ENCODE assay signal across 1 cellular context in the genomic region with DNA sequence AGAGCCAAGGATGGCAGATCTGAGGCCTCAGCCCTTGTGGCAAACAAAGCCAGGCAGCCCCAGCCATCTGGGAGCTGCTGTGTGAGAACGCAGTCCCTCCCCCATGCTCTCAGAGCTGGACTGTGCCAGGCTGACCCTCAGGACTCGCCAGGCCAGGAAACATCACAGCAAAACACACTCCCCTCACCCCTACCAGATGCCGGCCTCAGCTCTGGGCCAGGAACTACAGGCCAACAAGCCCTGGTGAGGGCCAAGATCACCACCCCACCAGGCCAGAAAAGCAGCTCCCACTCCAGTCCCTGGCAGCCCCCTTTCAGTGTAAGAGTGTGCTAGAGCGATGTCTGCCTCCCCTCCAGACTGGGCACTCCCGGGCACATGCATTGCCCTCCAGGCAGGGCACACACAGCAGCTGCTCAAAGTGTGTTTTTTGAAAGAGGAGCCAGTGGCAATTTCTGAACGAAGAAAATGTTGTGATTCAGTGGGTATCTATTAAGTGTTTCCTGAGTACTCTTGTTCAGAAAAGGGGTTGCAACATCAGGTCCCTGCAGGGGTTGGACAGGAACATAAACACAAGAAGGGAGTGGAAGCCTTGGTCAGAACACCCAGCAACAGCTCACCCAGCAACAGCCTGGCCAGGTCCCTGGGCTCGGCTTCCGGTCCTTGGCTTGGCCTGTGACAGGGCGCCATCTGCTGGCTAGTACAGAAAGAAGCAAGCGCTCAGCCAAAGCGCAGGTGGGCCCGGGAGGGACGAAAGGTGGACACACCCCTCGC.
TF ChIP-seq lines count a peak whose summit lies in the region.

No MANE protein-coding gene starts in this region.

TF ChIP-seq in HepG2, 621 proteins besides CTCF, POLR2A, EP300 and RAD21 (continued from another document and continues in another):
- TF ChIP-seq, protein P1, sequence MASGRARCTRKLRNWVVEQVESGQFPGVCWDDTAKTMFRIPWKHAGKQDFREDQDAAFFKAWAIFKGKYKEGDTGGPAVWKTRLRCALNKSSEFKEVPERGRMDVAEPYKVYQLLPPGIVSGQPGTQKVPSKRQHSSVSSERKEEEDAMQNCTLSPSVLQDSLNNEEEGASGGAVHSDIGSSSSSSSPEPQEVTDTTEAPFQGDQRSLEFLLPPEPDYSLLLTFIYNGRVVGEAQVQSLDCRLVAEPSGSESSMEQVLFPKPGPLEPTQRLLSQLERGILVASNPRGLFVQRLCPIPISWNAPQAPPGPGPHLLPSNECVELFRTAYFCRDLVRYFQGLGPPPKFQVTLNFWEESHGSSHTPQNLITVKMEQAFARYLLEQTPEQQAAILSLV (CRISPR knock-in tag; IDR thresholded peaks at IDR 0.05; ENCODE audit: borderline replicate concordance): peak; percentile 82; the same call in 1 of the 2 replicates
- TF ChIP-seq RAD51 (IDR thresholded peaks at IDR 0.05; ENCODE audit: borderline replicate concordance) (no peak), FOXC1 (CRISPR knock-in tag; IDR thresholded peaks at IDR 0.05; ENCODE audit: borderline replicate concordance) (peak; percentile 82; the same call in 1 of the 2 replicates), SMAD9 (CRISPR knock-in tag; IDR thresholded peaks at IDR 0.05) (no peak), TRIM24 (CRISPR knock-in tag; IDR thresholded peaks at IDR 0.05) (no peak), MTA3 (CRISPR knock-in tag; IDR thresholded peaks at IDR 0.05) (no peak), CC2D1A (CRISPR knock-in tag; IDR thresholded peaks at IDR 0.05) (no peak), ZNF75D (CRISPR knock-in tag; IDR thresholded peaks at IDR 0.05; ENCODE audit: borderline replicate concordance) (no peak), CHD4 (IDR thresholded peaks at IDR 0.05; ENCODE audit: borderline replicate concordance, low read length) (no peak; the same call in 1 of the 2 replicates), KLF13 (CRISPR knock-in tag; IDR thresholded peaks at IDR 0.05) (no peak), CHCHD3 (CRISPR knock-in tag; IDR thresholded peaks at IDR 0.05) (no peak), FIP1L1 (IDR thresholded peaks at IDR 0.05; ENCODE audit: borderline replicate concordance, insufficient read depth, low read depth, low read length) (no peak), NR3C1 (CRISPR knock-in tag; IDR thresholded peaks at IDR 0.05) (no peak), PRPF4 (IDR thresholded peaks at IDR 0.05; ENCODE audit: low read depth, low read length, poor library complexity, severe bottlenecking) (no peak), ZNF670 (CRISPR knock-in tag; IDR thresholded peaks at IDR 0.05; ENCODE audit: borderline replicate concordance) (no peak), ZNF143 (CRISPR knock-in tag; IDR thresholded peaks at IDR 0.05) (no peak), RFX1 (IDR thresholded peaks at IDR 0.05) (no peak), ZNF790 (CRISPR knock-in tag; IDR thresholded peaks at IDR 0.05; ENCODE audit: borderline replicate concordance) (no peak), ZNF598 (CRISPR knock-in tag; IDR thresholded peaks at IDR 0.05; ENCODE audit: borderline replicate concordance) (peak; percentile 45; the same call in 1 of the 2 replicates), HDAC6 (IDR thresholded peaks at IDR 0.05; ENCODE audit: low read depth, low read length) (no peak), HMGA1 (CRISPR knock-in tag; conservative IDR thresholded peaks at IDR 0.05) (no peak)
- TF ChIP-seq, protein P2, sequence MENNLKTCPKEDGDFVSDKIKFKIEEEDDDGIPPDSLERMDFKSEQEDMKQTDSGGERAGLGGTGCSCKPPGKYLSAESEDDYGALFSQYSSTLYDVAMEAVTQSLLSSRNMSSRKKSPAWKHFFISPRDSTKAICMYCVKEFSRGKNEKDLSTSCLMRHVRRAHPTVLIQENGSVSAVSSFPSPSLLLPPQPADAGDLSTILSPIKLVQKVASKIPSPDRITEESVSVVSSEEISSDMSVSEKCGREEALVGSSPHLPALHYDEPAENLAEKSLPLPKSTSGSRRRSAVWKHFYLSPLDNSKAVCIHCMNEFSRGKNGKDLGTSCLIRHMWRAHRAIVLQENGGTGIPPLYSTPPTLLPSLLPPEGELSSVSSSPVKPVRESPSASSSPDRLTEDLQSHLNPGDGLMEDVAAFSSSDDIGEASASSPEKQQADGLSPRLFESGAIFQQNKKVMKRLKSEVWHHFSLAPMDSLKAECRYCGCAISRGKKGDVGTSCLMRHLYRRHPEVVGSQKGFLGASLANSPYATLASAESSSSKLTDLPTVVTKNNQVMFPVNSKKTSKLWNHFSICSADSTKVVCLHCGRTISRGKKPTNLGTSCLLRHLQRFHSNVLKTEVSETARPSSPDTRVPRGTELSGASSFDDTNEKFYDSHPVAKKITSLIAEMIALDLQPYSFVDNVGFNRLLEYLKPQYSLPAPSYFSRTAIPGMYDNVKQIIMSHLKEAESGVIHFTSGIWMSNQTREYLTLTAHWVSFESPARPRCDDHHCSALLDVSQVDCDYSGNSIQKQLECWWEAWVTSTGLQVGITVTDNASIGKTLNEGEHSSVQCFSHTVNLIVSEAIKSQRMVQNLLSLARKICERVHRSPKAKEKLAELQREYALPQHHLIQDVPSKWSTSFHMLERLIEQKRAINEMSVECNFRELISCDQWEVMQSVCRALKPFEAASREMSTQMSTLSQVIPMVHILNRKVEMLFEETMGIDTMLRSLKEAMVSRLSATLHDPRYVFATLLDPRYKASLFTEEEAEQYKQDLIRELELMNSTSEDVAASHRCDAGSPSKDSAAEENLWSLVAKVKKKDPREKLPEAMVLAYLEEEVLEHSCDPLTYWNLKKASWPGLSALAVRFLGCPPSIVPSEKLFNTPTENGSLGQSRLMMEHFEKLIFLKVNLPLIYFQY (CRISPR knock-in tag; IDR thresholded peaks at IDR 0.05; ENCODE audit: borderline replicate concordance): no peak
- TF ChIP-seq, protein P3, sequence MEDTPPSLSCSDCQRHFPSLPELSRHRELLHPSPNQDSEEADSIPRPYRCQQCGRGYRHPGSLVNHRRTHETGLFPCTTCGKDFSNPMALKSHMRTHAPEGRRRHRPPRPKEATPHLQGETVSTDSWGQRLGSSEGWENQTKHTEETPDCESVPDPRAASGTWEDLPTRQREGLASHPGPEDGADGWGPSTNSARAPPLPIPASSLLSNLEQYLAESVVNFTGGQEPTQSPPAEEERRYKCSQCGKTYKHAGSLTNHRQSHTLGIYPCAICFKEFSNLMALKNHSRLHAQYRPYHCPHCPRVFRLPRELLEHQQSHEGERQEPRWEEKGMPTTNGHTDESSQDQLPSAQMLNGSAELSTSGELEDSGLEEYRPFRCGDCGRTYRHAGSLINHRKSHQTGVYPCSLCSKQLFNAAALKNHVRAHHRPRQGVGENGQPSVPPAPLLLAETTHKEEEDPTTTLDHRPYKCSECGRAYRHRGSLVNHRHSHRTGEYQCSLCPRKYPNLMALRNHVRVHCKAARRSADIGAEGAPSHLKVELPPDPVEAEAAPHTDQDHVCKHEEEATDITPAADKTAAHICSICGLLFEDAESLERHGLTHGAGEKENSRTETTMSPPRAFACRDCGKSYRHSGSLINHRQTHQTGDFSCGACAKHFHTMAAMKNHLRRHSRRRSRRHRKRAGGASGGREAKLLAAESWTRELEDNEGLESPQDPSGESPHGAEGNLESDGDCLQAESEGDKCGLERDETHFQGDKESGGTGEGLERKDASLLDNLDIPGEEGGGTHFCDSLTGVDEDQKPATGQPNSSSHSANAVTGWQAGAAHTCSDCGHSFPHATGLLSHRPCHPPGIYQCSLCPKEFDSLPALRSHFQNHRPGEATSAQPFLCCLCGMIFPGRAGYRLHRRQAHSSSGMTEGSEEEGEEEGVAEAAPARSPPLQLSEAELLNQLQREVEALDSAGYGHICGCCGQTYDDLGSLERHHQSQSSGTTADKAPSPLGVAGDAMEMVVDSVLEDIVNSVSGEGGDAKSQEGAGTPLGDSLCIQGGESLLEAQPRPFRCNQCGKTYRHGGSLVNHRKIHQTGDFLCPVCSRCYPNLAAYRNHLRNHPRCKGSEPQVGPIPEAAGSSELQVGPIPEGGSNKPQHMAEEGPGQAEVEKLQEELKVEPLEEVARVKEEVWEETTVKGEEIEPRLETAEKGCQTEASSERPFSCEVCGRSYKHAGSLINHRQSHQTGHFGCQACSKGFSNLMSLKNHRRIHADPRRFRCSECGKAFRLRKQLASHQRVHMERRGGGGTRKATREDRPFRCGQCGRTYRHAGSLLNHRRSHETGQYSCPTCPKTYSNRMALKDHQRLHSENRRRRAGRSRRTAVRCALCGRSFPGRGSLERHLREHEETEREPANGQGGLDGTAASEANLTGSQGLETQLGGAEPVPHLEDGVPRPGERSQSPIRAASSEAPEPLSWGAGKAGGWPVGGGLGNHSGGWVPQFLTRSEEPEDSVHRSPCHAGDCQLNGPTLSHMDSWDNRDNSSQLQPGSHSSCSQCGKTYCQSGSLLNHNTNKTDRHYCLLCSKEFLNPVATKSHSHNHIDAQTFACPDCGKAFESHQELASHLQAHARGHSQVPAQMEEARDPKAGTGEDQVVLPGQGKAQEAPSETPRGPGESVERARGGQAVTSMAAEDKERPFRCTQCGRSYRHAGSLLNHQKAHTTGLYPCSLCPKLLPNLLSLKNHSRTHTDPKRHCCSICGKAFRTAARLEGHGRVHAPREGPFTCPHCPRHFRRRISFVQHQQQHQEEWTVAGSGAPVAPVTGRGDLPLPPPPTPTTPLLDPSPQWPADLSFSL (CRISPR knock-in tag; IDR thresholded peaks at IDR 0.05): no peak
- TF ChIP-seq, protein P4, sequence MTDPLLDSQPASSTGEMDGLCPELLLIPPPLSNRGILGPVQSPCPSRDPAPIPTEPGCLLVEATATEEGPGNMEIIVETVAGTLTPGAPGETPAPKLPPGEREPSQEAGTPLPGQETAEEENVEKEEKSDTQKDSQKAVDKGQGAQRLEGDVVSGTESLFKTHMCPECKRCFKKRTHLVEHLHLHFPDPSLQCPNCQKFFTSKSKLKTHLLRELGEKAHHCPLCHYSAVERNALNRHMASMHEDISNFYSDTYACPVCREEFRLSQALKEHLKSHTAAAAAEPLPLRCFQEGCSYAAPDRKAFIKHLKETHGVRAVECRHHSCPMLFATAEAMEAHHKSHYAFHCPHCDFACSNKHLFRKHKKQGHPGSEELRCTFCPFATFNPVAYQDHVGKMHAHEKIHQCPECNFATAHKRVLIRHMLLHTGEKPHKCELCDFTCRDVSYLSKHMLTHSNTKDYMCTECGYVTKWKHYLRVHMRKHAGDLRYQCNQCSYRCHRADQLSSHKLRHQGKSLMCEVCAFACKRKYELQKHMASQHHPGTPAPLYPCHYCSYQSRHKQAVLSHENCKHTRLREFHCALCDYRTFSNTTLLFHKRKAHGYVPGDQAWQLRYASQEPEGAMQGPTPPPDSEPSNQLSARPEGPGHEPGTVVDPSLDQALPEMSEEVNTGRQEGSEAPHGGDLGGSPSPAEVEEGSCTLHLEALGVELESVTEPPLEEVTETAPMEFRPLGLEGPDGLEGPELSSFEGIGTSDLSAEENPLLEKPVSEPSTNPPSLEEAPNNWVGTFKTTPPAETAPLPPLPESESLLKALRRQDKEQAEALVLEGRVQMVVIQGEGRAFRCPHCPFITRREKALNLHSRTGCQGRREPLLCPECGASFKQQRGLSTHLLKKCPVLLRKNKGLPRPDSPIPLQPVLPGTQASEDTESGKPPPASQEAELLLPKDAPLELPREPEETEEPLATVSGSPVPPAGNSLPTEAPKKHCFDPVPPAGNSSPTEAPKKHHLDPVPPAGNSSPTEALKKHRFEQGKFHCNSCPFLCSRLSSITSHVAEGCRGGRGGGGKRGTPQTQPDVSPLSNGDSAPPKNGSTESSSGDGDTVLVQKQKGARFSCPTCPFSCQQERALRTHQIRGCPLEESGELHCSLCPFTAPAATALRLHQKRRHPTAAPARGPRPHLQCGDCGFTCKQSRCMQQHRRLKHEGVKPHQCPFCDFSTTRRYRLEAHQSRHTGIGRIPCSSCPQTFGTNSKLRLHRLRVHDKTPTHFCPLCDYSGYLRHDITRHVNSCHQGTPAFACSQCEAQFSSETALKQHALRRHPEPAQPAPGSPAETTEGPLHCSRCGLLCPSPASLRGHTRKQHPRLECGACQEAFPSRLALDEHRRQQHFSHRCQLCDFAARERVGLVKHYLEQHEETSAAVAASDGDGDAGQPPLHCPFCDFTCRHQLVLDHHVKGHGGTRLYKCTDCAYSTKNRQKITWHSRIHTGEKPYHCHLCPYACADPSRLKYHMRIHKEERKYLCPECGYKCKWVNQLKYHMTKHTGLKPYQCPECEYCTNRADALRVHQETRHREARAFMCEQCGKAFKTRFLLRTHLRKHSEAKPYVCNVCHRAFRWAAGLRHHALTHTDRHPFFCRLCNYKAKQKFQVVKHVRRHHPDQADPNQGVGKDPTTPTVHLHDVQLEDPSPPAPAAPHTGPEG (CRISPR knock-in tag; IDR thresholded peaks at IDR 0.05): no peak
- TF ChIP-seq, protein P5, sequence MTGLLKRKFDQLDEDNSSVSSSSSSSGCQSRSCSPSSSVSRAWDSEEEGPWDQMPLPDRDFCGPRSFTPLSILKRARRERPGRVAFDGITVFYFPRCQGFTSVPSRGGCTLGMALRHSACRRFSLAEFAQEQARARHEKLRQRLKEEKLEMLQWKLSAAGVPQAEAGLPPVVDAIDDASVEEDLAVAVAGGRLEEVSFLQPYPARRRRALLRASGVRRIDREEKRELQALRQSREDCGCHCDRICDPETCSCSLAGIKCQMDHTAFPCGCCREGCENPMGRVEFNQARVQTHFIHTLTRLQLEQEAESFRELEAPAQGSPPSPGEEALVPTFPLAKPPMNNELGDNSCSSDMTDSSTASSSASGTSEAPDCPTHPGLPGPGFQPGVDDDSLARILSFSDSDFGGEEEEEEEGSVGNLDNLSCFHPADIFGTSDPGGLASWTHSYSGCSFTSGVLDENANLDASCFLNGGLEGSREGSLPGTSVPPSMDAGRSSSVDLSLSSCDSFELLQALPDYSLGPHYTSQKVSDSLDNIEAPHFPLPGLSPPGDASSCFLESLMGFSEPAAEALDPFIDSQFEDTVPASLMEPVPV (CRISPR knock-in tag; IDR thresholded peaks at IDR 0.05): peak; percentile 34; the same call in 1 of the 2 replicates
- TF ChIP-seq, protein P6, sequence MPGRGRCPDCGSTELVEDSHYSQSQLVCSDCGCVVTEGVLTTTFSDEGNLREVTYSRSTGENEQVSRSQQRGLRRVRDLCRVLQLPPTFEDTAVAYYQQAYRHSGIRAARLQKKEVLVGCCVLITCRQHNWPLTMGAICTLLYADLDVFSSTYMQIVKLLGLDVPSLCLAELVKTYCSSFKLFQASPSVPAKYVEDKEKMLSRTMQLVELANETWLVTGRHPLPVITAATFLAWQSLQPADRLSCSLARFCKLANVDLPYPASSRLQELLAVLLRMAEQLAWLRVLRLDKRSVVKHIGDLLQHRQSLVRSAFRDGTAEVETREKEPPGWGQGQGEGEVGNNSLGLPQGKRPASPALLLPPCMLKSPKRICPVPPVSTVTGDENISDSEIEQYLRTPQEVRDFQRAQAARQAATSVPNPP (CRISPR knock-in tag; IDR thresholded peaks at IDR 0.05): no peak
- TF ChIP-seq, protein P7, sequence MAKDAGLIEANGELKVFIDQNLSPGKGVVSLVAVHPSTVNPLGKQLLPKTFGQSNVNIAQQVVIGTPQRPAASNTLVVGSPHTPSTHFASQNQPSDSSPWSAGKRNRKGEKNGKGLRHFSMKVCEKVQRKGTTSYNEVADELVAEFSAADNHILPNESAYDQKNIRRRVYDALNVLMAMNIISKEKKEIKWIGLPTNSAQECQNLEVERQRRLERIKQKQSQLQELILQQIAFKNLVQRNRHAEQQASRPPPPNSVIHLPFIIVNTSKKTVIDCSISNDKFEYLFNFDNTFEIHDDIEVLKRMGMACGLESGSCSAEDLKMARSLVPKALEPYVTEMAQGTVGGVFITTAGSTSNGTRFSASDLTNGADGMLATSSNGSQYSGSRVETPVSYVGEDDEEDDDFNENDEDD (CRISPR knock-in tag; IDR thresholded peaks at IDR 0.05; ENCODE audit: borderline replicate concordance): no peak
